ENCODE assay signal across 7 cellular contexts in genomic region chr11:3840870-3841425, GRCh38. TPM values are rescaled to one million over a fixed set of nuclear protein-coding genes. Genes with fewer than 3 reads are reported as not detected.
A peak's percentile ranks its signal among the peaks of the same experiment; 100 is the strongest.
DNase-seq lines count a peak whose midpoint lies in the region; ATAC-seq and TF ChIP-seq lines count a peak whose summit lies in the region.

Gene RHOG, minus strand, starts transcription at chr11:3840959. Its CDS starts 12,821 bp downstream, at chr11:3828138.

- peaks cover 5% of the 10 kb centered on the region for H3K27me3 Mint-ChIP-seq in brain

- TF ChIP-seq CTCF in GM10248 (IDR thresholded peaks at IDR 0.05; ENCODE audit: control extremely low read depth, extremely low read depth, low read depth, missing control alignments) = no peak
- no peak for TF ChIP-seq CTCF in brain (conservative IDR thresholded peaks at IDR 0.05)

- H3K9me3 ChIP-seq in HUES64 (ENCODE audit: insufficient read depth, low read depth, low read length) = no peaks in the 10 kb centered on the region

- peaks cover 14% of the 10 kb centered on the region for H3K4me1 ChIP-seq in HUES64 (ENCODE audit: insufficient read depth, low read length)

- no peaks in the 10 kb centered on the region for H3K9me3 Mint-ChIP-seq in brain

- POLR2A ChIA-PET in GM10248 (lab: Yijun Ruan, JAX) = interaction anchor here (0.6 to 2.7 kb wide), 9 partner anchors 8 to 1534 kb away, joined by 3 to 22 read pairs (median 4); partner anchors contain the start of gene STIM1

- ATAC-seq in GM21528 (IDR thresholded peaks at IDR 0.05; ENCODE audit: low FRiP score, unreplicated experiment) = peak; percentile 46

- H3K4me3 ChIP-seq in HUES64 (ENCODE audit: low read length) (peak within 1 kb of the TSS; percentile 89), iPS-11a (ENCODE audit: low read depth, low read length) (peak within 1 kb of the TSS; percentile 74), skeletal muscle cell (ENCODE audit: low read depth, low read length) (peak within 1 kb of the TSS; percentile 75)

- CTCF ChIA-PET in GM10248 (lab: Yijun Ruan, JAX) = interaction anchor here (0.8 to 43.8 kb wide), 31 partner anchors 9 to 251 kb away, joined by 3 to 1411 read pairs (median 5); partner anchors contain the start of genes NUP98 and STIM1

- DNase-seq in GM10248 (ENCODE audit: extremely low spot score) (peak; percentile 90), SK-N-DZ (ENCODE audit: low spot score) (peak; percentile 65), skeletal muscle cell (ENCODE audit: low read depth) (peak; percentile 42)

- peak within 1 kb of the TSS; percentile 69 for H3K9ac ChIP-seq in HUES64 (ENCODE audit: low read depth, low read length)

- no peaks in the 10 kb centered on the region for H3K36me3 Mint-ChIP-seq in brain

- H3K36me3 ChIP-seq in HUES64 (ENCODE audit: insufficient read depth, low read length) = no peaks in the 10 kb centered on the region

- WGBS in HUES64 = 0% methylated on average over 33 of the region's 42 CpGs

- peak within 1 kb of the TSS; percentile 58; the same call in 1 of the 2 replicates for H3K27ac ChIP-seq in HUES64 (ENCODE audit: low read depth, low read length)

- H3K4me1 Mint-ChIP-seq in brain = peaks cover 26% of the 10 kb centered on the region

- H3K4me3 Mint-ChIP-seq in brain = peak within 1 kb of the TSS; percentile 84 to 90 (median 84)

- H3K27me3 ChIP-seq in HUES64 (ENCODE audit: insufficient read depth, low read length) = peaks cover 6% of the 10 kb centered on the region; the same call in 1 of the 2 replicates

- peak within 1 kb of the TSS; percentile 81 to 94 (median 89) for H3K27ac Mint-ChIP-seq in brain

RNA-seq across cellular contexts. Expression of gene RHOG, which starts in this region (rescaled TPM):
- polyA plus RNA-seq in HUES64 (2013, experiment 1 of 2) = 33.3 TPM
- polyA plus RNA-seq in HUES64 (2013, experiment 2 of 2) = 31.2 TPM
- 12.4 and 13.9 TPM in 2 replicates for polyA plus RNA-seq in SK-N-DZ (2014; cell fraction: cytosol; rRNA removed)
- polyA plus RNA-seq in SK-N-DZ (2014; cell fraction: nucleus; rRNA removed) = 4.3 and 10.0 TPM in 2 replicates
- polyA plus RNA-seq in brain (ENCODE audit: insufficient read depth, low read depth, low replicate concordance) = 84.3 TPM

Comparison
In these comparisons a context has a peak if more than half of its experiments do, and no peak if none do; other contexts are left out.
1. Peak in every context shown above with its lines: DNase-seq, ATAC-seq, H3K4me3 ChIP-seq and H3K27ac ChIP-seq.